ENCODE assay signal across 8 cellular contexts in genomic region chr19:41353466-41354342, GRCh38. TPM values are rescaled to one million over a fixed set of nuclear protein-coding genes. Genes with fewer than 3 reads are reported as not detected.
DNase-seq lines count a peak whose midpoint lies in the region; ATAC-seq and TF ChIP-seq lines count a peak whose summit lies in the region.

Gene TGFB1 (minus strand): TSS chr19:41353922. CDS start chr19:41353044, 878 bp downstream.

- POLR2A ChIA-PET in activated CD4-positive, alpha-beta T cell treated with anti-CD3 and anti-CD28 coated beads, Interleukin-2, amount 10 ng/mL, durations not matched to agents 7 days and 5 days (lab: Charles Lee) = interaction anchor here (0.6 kb wide), 1 partner anchor 10 kb away, joined by 3 read pairs; the partner anchor contains the start of gene B9D2

- CTCF ChIA-PET in activated CD4-positive, alpha-beta T cell treated with anti-CD3 and anti-CD28 coated beads, Interleukin-2, amount 10 ng/mL, durations not matched to agents 7 days and 5 days (lab: Charles Lee) = interaction anchor here (0.6 to 3.2 kb wide), 8 partner anchors 11 to 719 kb away, joined by 3 to 31 read pairs (median 4); partner anchors contain the start of genes B9D2 and HNRNPUL1

- H3K9me3 ChIP-seq in left lung = no peaks in the 10 kb centered on the region

- DNase-seq in NCI-H510A (lab: John Stamatoyannopoulos, UW) (peak; percentile 35), dedifferentiated amniotic fluid mesenchymal stem cell (ENCODE audit: extremely low spot score) (peak; percentile 69), left lung (peak; percentile 93 to 98), OCI-M2 (lab: John Stamatoyannopoulos, UW; ENCODE audit: unreplicated experiment) (no peak)
- peak; percentile 92 for DNase-seq in activated CD4-positive, alpha-beta T cell treated with anti-CD3 and anti-CD28 coated beads, Interleukin-2, amount 10 ng/mL, durations not matched to agents 7 days and 5 days
- DNase-seq in stimulated activated CD4-positive, alpha-beta T cell treated with anti-CD3 and anti-CD28 coated beads, Interleukin-2, amount 100 ng/mL, for 24 hours = peak; percentile 91

- peaks cover 2% of the 10 kb centered on the region for H3K9me3 Mint-ChIP-seq in activated CD4-positive, alpha-beta T cell treated with anti-CD3 and anti-CD28 coated beads, Interleukin-2, amount 10 ng/mL, durations not matched to agents 7 days and 5 days

- TF ChIP-seq CTCF in GM12872 (IDR thresholded peaks at IDR 0.05; ENCODE audit: insufficient read depth, low read depth, low read length) (peak; percentile 85), left lung (IDR thresholded peaks at IDR 0.05) (peak; percentile 82 to 96)

- peaks cover 41% of the 10 kb centered on the region for H3K36me3 Mint-ChIP-seq in activated CD4-positive, alpha-beta T cell treated with anti-CD3 and anti-CD28 coated beads, Interleukin-2, amount 10 ng/mL, durations not matched to agents 7 days and 5 days (ENCODE audit: low read depth)

- peak within 1 kb of the TSS; percentile 83 to 90 for H3K27ac ChIP-seq in left lung

- intact Hi-C loops in left lung (cut with DNase I) = no loop called here

- no peaks in the 10 kb centered on the region for H3K36me3 ChIP-seq in left lung

- H3K27me3 Mint-ChIP-seq in activated CD4-positive, alpha-beta T cell treated with anti-CD3 and anti-CD28 coated beads, Interleukin-2, amount 10 ng/mL, durations not matched to agents 7 days and 5 days = no peaks in the 10 kb centered on the region

- peaks cover 64% of the 10 kb centered on the region for H3K4me1 Mint-ChIP-seq in activated CD4-positive, alpha-beta T cell treated with anti-CD3 and anti-CD28 coated beads, Interleukin-2, amount 10 ng/mL, durations not matched to agents 7 days and 5 days

- peak within 1 kb of the TSS; percentile 95 for H3K27ac Mint-ChIP-seq in activated CD4-positive, alpha-beta T cell treated with anti-CD3 and anti-CD28 coated beads, Interleukin-2, amount 10 ng/mL, durations not matched to agents 7 days and 5 days

- H3K4me3 Mint-ChIP-seq in activated CD4-positive, alpha-beta T cell treated with anti-CD3 and anti-CD28 coated beads, Interleukin-2, amount 10 ng/mL, durations not matched to agents 7 days and 5 days = peak within 1 kb of the TSS; percentile 99

- H3K4me3 ChIP-seq in left lung = peak within 1 kb of the TSS; percentile 91 to 97

- ATAC-seq in HG02642 (IDR thresholded peaks at IDR 0.05; ENCODE audit: poor library complexity, unreplicated experiment) (peak; percentile 53), left lung (peak; percentile 83)

- H3K4me1 ChIP-seq in left lung = peaks cover 5 to 71% of the 10 kb centered on the region in 2 donors

- no peaks in the 10 kb centered on the region for H3K27me3 ChIP-seq in left lung

RNA-seq across cellular contexts. Expression of gene TGFB1, which starts in this region (rescaled TPM):
- 100 to 1,000 TPM; 194 TPM for total RNA-seq in activated CD4-positive, alpha-beta T cell treated with anti-CD3 and anti-CD28 coated beads, Interleukin-2, amount 10 ng/mL, durations not matched to agents 7 days and 5 days
- total RNA-seq in left lung = 10 to 100 TPM; 73.1 to 98.0 TPM
